28 cellular contexts compared by ENCODE assay signal in the genomic region with DNA sequence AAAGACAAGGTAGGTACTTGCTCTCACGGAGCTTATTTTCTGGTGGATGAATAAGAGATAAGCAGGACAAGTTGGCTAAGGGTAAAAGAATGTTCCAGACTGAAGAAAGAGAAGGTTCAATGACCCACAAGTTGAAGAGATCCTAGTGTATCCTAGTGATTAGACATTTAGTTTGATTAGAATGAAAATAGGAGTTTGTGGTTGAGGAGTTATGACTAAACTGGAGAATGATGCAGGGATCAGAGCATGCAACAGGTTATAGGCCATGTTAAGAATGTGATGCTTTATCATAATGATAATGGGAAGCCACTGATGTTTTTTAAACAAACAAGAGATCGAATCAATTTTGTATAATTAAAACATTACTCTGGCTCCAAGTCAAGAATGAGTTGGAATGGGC.
"Had no signal": no experiment of that assay in that cellular context is flagged by ENCODE, and none has a peak within 500 bp of the region (broad histone marks: within the 10 kb centered on the region; RNA-seq: fewer than 3 reads in every experiment).

No MANE protein-coding gene starts in this region.

- H3K4me1 ChIP-seq: Peyer's patch, SJSA1 had no signal

- DNase-seq: activated B cell treated with CpG ODN at 0.5 μM for 24 hours; activated CD4-positive, alpha-beta T cell treated with anti-CD3 and anti-CD28 coated beads for 1 hour; activated CD4-positive, alpha-beta T cell treated with anti-CD3 and anti-CD28 coated beads, Interleukin-2, amount 10 ng/mL, durations not matched to agents 24 days and 14 days; activated CD4-positive, alpha-beta T cell treated with anti-CD3 and anti-CD28 coated beads, Interleukin-2, amount 50 U/mL, for 48 hours; activated CD8-positive, alpha-beta memory T cell treated with anti-CD3 and anti-CD28 coated beads, Interleukin-2, amount 10 ng/mL, durations not matched to agents 7 days and 5 days; activated effector memory CD4-positive, alpha-beta T cell treated with anti-CD3 and anti-CD28 coated beads, Interleukin-2, amount 50 U/mL, for 16 hours; activated naive CD4-positive, alpha-beta T cell treated with Interleukin-2 at 50 U/mL for 16 hours; activated naive CD8-positive, alpha-beta T cell treated with anti-CD3 and anti-CD28 coated beads, Interleukin-2, amount 50 U/mL, for 24 hours; activated T-cell treated with anti-CD3 and anti-CD28 coated beads, Interleukin-2, amount 50 U/mL, for 24 hours; amygdala; cerebellar nuclear complex; MG63; MV-4-11; NCI-H1092 treated with DMSO at 0.1 percent for 48 hours; NCI-H1417 treated with DMSO at 0.1 percent for 48 hours; NCI-H1694; NCI-H2029; NCI-H510A treated with DMSO at 0.1 percent for 48 hours; NCI-H69; Peyer's patch; SHP77; T-cell; T-helper 2 cell; T1000 had no signal

- H3K9me3 ChIP-seq: MG63, Peyer's patch, SJSA1 had no signal

- H3K9me3 Mint-ChIP-seq: activated B cell treated with CpG ODN at 0.5 μM for 24 hours; activated CD4-positive, alpha-beta T cell treated with anti-CD3 and anti-CD28 coated beads, Interleukin-2, amount 10 ng/mL, durations not matched to agents 24 days and 14 days; activated naive CD4-positive, alpha-beta T cell treated with anti-CD3 and anti-CD28 coated beads, Interleukin-2, amount 50 U/mL, for 72 hours; activated naive CD8-positive, alpha-beta T cell treated with anti-CD3 and anti-CD28 coated beads, Interleukin-2, amount 50 U/mL, for 24 hours; activated T-cell treated with anti-CD3 and anti-CD28 coated beads, Interleukin-2, amount 50 U/mL, for 24 hours; activated T-helper 1 cell treated with anti-CD3 and anti-CD28 coated beads, Interleukin-12 subunit alpha, Interleukin-12 subunit beta, Interleukin-2, Interleukin-4 antibody, amounts not matched to agents 30 ng/mL and 10 ng/mL and 1 ng/mL, durations not matched to agents 14 hours and 24 hours and 36 hours; T-cell had no signal

- H3K36me3 Mint-ChIP-seq: activated CD8-positive, alpha-beta memory T cell treated with anti-CD3 and anti-CD28 coated beads, Interleukin-2, amount 10 ng/mL, durations not matched to agents 7 days and 5 days; activated naive CD4-positive, alpha-beta T cell treated with anti-CD3 and anti-CD28 coated beads, Interleukin-2, amount 50 U/mL, for 72 hours; T-cell had no signal

- H3K4me3 Mint-ChIP-seq: activated B cell treated with CpG ODN at 0.5 μM for 24 hours; activated CD4-positive, alpha-beta T cell treated with anti-CD3 and anti-CD28 coated beads, Interleukin-2, amount 10 ng/mL, durations not matched to agents 24 days and 14 days; activated CD8-positive, alpha-beta memory T cell treated with anti-CD3 and anti-CD28 coated beads, Interleukin-2, amount 10 ng/mL, durations not matched to agents 7 days and 5 days; activated naive CD8-positive, alpha-beta T cell treated with anti-CD3 and anti-CD28 coated beads, Interleukin-2, amount 50 U/mL, for 24 hours; activated T-cell treated with anti-CD3 and anti-CD28 coated beads, Interleukin-2, amount 50 U/mL, for 24 hours; activated T-helper 1 cell treated with anti-CD3 and anti-CD28 coated beads, Interleukin-12 subunit alpha, Interleukin-12 subunit beta, Interleukin-2, Interleukin-4 antibody, amounts not matched to agents 30 ng/mL and 10 ng/mL and 1 ng/mL, durations not matched to agents 14 hours and 24 hours and 36 hours; T-cell had no signal

- H3K36me3 ChIP-seq: MG63, Peyer's patch, SJSA1 had no signal

- ATAC-seq: activated CD8-positive, alpha-beta memory T cell treated with anti-CD3 and anti-CD28 coated beads, Interleukin-2, amount 10 ng/mL, durations not matched to agents 7 days and 5 days; activated naive CD4-positive, alpha-beta T cell treated with anti-CD3 and anti-CD28 coated beads, Interleukin-2, amount 50 U/mL, for 72 hours; activated naive CD8-positive, alpha-beta T cell treated with anti-CD3 and anti-CD28 coated beads, Interleukin-2, amount 50 U/mL, for 24 hours; T-cell had no signal

- H3K27ac Mint-ChIP-seq: activated B cell treated with CpG ODN at 0.5 μM for 24 hours; activated CD4-positive, alpha-beta T cell treated with anti-CD3 and anti-CD28 coated beads, Interleukin-2, amount 10 ng/mL, durations not matched to agents 24 days and 14 days; activated CD8-positive, alpha-beta memory T cell treated with anti-CD3 and anti-CD28 coated beads, Interleukin-2, amount 10 ng/mL, durations not matched to agents 7 days and 5 days; activated naive CD4-positive, alpha-beta T cell treated with anti-CD3 and anti-CD28 coated beads, Interleukin-2, amount 50 U/mL, for 72 hours; activated naive CD8-positive, alpha-beta T cell treated with anti-CD3 and anti-CD28 coated beads, Interleukin-2, amount 50 U/mL, for 24 hours; activated T-cell treated with anti-CD3 and anti-CD28 coated beads, Interleukin-2, amount 50 U/mL, for 24 hours; activated T-helper 1 cell treated with anti-CD3 and anti-CD28 coated beads, Interleukin-12 subunit alpha, Interleukin-12 subunit beta, Interleukin-2, Interleukin-4 antibody, amounts not matched to agents 30 ng/mL and 10 ng/mL and 1 ng/mL, durations not matched to agents 14 hours and 24 hours and 36 hours; T-cell had no signal

- H3K4me3 ChIP-seq: MG63, Peyer's patch, SJSA1 had no signal

- H3K27me3 Mint-ChIP-seq: activated CD4-positive, alpha-beta T cell treated with anti-CD3 and anti-CD28 coated beads, Interleukin-2, amount 10 ng/mL, durations not matched to agents 24 days and 14 days; activated CD8-positive, alpha-beta memory T cell treated with anti-CD3 and anti-CD28 coated beads, Interleukin-2, amount 10 ng/mL, durations not matched to agents 7 days and 5 days; activated T-cell treated with anti-CD3 and anti-CD28 coated beads, Interleukin-2, amount 50 U/mL, for 24 hours; T-cell had no signal

- H3K27ac ChIP-seq: Peyer's patch, RWPE1, SJSA1 had no signal

- H3K27me3 ChIP-seq: MG63, Peyer's patch, SJSA1 had no signal

- H3K4me1 Mint-ChIP-seq: activated B cell treated with CpG ODN at 0.5 μM for 24 hours; activated CD4-positive, alpha-beta T cell treated with anti-CD3 and anti-CD28 coated beads, Interleukin-2, amount 10 ng/mL, durations not matched to agents 24 days and 14 days; activated CD8-positive, alpha-beta memory T cell treated with anti-CD3 and anti-CD28 coated beads, Interleukin-2, amount 10 ng/mL, durations not matched to agents 7 days and 5 days; activated naive CD8-positive, alpha-beta T cell treated with anti-CD3 and anti-CD28 coated beads, Interleukin-2, amount 50 U/mL, for 24 hours; T-cell had no signal
